ENCODE assay signal across 28 cellular contexts in the genomic region with DNA sequence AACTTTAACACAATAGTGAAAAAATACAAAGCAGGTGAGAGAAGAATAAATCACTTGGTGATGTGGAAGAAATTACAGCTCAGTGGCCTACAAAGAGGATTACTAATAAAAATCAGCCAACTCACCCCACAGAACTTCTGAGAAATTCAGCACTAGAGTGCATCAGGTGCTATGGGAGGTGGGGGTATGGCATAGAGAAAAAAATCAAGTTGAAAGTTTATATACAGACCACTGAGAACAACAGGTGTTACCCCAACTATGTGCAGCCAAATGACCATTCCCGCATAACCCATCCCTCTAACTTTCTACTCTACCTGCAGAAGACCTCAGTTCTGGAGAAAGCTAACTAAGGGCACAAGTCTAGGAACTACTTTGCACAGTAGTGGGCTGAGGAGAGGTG.
"Had no signal": no experiment of that assay in that cellular context is flagged by ENCODE, and none has a peak within 500 bp of the region (broad histone marks: within the 10 kb centered on the region; RNA-seq: fewer than 3 reads in every experiment).

No MANE protein-coding gene starts in this region.

- H3K4me3 ChIP-seq: body of pancreas, breast epithelium had no signal

- H3K9me3 ChIP-seq: body of pancreas, breast epithelium had no signal

- H3K27ac ChIP-seq: body of pancreas, breast epithelium had no signal

- H3K36me3 ChIP-seq: breast epithelium had no signal

- H3K4me1 ChIP-seq: breast epithelium had no signal

- H3K4me3 Mint-ChIP-seq: activated CD4-positive, alpha-beta T cell treated with anti-CD3 and anti-CD28 coated beads, Interleukin-2, amount 10 ng/mL, durations not matched to agents 24 days and 14 days; activated CD8-positive, alpha-beta T cell treated with anti-CD3 and anti-CD28 coated beads, Interleukin-2, amount 10 ng/mL, durations not matched to agents 7 days and 5 days; activated naive CD4-positive, alpha-beta T cell treated with anti-CD3 and anti-CD28 coated beads, Interleukin-2, amount 50 U/mL, for 24 hours; activated naive CD8-positive, alpha-beta T cell treated with anti-CD3 and anti-CD28 coated beads, Interleukin-2, amount 10 ng/mL, durations not matched to agents 7 days and 5 days; activated T-cell treated with anti-CD3 and anti-CD28 coated beads, Interleukin-2, amount 50 U/mL, for 24 hours had no signal

- ATAC-seq: activated CD8-positive, alpha-beta T cell treated with anti-CD3 and anti-CD28 coated beads, Interleukin-2, amount 10 ng/mL, durations not matched to agents 7 days and 5 days; body of pancreas; Panc1 had no signal

- H3K27ac Mint-ChIP-seq: activated CD4-positive, alpha-beta T cell treated with anti-CD3 and anti-CD28 coated beads, Interleukin-2, amount 10 ng/mL, durations not matched to agents 24 days and 14 days; activated CD8-positive, alpha-beta T cell treated with anti-CD3 and anti-CD28 coated beads, Interleukin-2, amount 10 ng/mL, durations not matched to agents 7 days and 5 days; activated naive CD4-positive, alpha-beta T cell treated with anti-CD3 and anti-CD28 coated beads, Interleukin-2, amount 50 U/mL, for 24 hours; activated naive CD8-positive, alpha-beta T cell treated with anti-CD3 and anti-CD28 coated beads, Interleukin-2, amount 10 ng/mL, durations not matched to agents 7 days and 5 days; activated T-helper 2 cell treated with anti-CD3 and anti-CD28 coated beads, Interferon-gamma antibody, Interleukin-2, Interleukin-4, amounts not matched to agents 10 μg/mL and 5 μg/mL and 100 μg/mL, durations not matched to agents 14 hours and 24 hours and 36 hours had no signal

- H3K4me1 Mint-ChIP-seq: activated CD4-positive, alpha-beta T cell treated with anti-CD3 and anti-CD28 coated beads, Interleukin-2, amount 10 ng/mL, durations not matched to agents 24 days and 14 days; activated naive CD4-positive, alpha-beta T cell treated with anti-CD3 and anti-CD28 coated beads, Interleukin-2, amount 50 U/mL, for 24 hours; activated naive CD8-positive, alpha-beta T cell treated with anti-CD3 and anti-CD28 coated beads, Interleukin-2, amount 10 ng/mL, durations not matched to agents 7 days and 5 days had no signal

- H3K27me3 Mint-ChIP-seq: activated CD4-positive, alpha-beta T cell treated with anti-CD3 and anti-CD28 coated beads, Interleukin-2, amount 10 ng/mL, durations not matched to agents 24 days and 14 days; activated naive CD4-positive, alpha-beta T cell treated with anti-CD3 and anti-CD28 coated beads, Interleukin-2, amount 50 U/mL, for 24 hours; activated naive CD8-positive, alpha-beta T cell treated with anti-CD3 and anti-CD28 coated beads, Interleukin-2, amount 10 ng/mL, durations not matched to agents 7 days and 5 days; activated T-cell treated with anti-CD3 and anti-CD28 coated beads, Interleukin-2, amount 50 U/mL, for 24 hours had no signal

- H3K9me3 Mint-ChIP-seq: activated CD4-positive, alpha-beta T cell treated with anti-CD3 and anti-CD28 coated beads, Interleukin-2, amount 10 ng/mL, durations not matched to agents 24 days and 14 days; activated naive CD4-positive, alpha-beta T cell treated with anti-CD3 and anti-CD28 coated beads, Interleukin-2, amount 50 U/mL, for 24 hours; activated naive CD8-positive, alpha-beta T cell treated with anti-CD3 and anti-CD28 coated beads, Interleukin-2, amount 10 ng/mL, durations not matched to agents 7 days and 5 days; activated T-cell treated with anti-CD3 and anti-CD28 coated beads, Interleukin-2, amount 50 U/mL, for 24 hours; activated T-helper 2 cell treated with anti-CD3 and anti-CD28 coated beads, Interferon-gamma antibody, Interleukin-2, Interleukin-4, amounts not matched to agents 10 μg/mL and 5 μg/mL and 100 μg/mL, durations not matched to agents 14 hours and 24 hours and 36 hours had no signal

- DNase-seq: activated CD4-positive, alpha-beta T cell treated with anti-CD3 and anti-CD28 coated beads, Interleukin-2, amount 10 ng/mL, durations not matched to agents 24 days and 14 days; activated CD4-positive, alpha-beta T cell treated with anti-CD3 and anti-CD28 coated beads, Interleukin-2, amount 50 U/mL, for 48 hours; activated CD8-positive, alpha-beta T cell treated with anti-CD3 and anti-CD28 coated beads, Interleukin-2, amount 10 ng/mL, durations not matched to agents 7 days and 5 days; activated gamma-delta T cell; activated naive CD4-positive, alpha-beta T cell treated with Interleukin-2 at 50 U/mL for 16 hours; activated naive CD8-positive, alpha-beta T cell treated with anti-CD3 and anti-CD28 coated beads, Interleukin-2, amount 10 ng/mL, durations not matched to agents 7 days and 5 days; activated T-cell treated with anti-CD3 and anti-CD28 coated beads, Interleukin-2, amount 50 U/mL, for 24 hours; amygdala; body of pancreas; NCI-H1092 treated with DMSO at 0.1 percent for 48 hours; NCI-H1417; NCI-H146; NCI-H187; NCI-H2029 treated with DMSO at 0.1 percent for 48 hours; NCI-H2107; NCI-H2171; NCI-H510A; NCI-H526; NCI-H748 treated with DMSO at 0.1 percent for 48 hours; RPMI8226; SW 1271; T-helper 1 cell; T-helper 2 cell; T-helper 9 cell had no signal

- H3K27me3 ChIP-seq: body of pancreas, breast epithelium had no signal
